18 cellular contexts compared by ENCODE assay signal in genomic region chr10:77310288-77310687, GRCh38.
"Had no signal": no experiment of that assay in that cellular context is flagged by ENCODE, and none has a peak within 500 bp of the region (broad histone marks: within the 10 kb centered on the region; RNA-seq: fewer than 3 reads in every experiment).

No MANE protein-coding gene starts in this region.

- H3K36me3 ChIP-seq: adrenal gland, cardiac muscle cell, neural progenitor cell, spleen had no signal

- H3K36me3 Mint-ChIP-seq: activated naive CD8-positive, alpha-beta T cell; neural progenitor cell; T-cell had no signal

- H3K27me3 Mint-ChIP-seq: activated naive CD8-positive, alpha-beta T cell had no signal

- DNase-seq: activated CD4-positive, alpha-beta T cell treated with anti-CD3 and anti-CD28 coated beads for 1 hour; activated CD4-positive, alpha-beta T cell treated with anti-CD3 and anti-CD28 coated beads, Interleukin-2, amount 50 U/mL, for 1 hour; activated CD8-positive, alpha-beta T cell treated with anti-CD3 and anti-CD28 coated beads, Interleukin-2, amount 10 ng/mL, durations not matched to agents 7 days and 5 days; activated gamma-delta T cell treated with Interleukin-2 at 50 U/mL for 16 hours; activated T-cell treated with anti-CD3 and anti-CD28 coated beads, Interleukin-2, amount 50 U/mL, for 1 hour; adrenal gland; effector CD4-positive, alpha-beta T cell; erythroblast; left ventricle myocardium superior; retina; spleen; stimulated activated CD4-positive, alpha-beta T cell treated with anti-CD3 and anti-CD28 coated beads, Interleukin-4, amount 100 ng/mL, for 24 hours; stimulated activated naive CD4-positive, alpha-beta T cell treated with Interleukin-2 at 50 U/mL for 16 hours; T-cell had no signal

- H3K4me1 ChIP-seq: adrenal gland, spleen had no signal

- H3K27ac Mint-ChIP-seq: activated CD8-positive, alpha-beta T cell treated with anti-CD3 and anti-CD28 coated beads, Interleukin-2, amount 10 ng/mL, durations not matched to agents 7 days and 5 days; activated naive CD8-positive, alpha-beta T cell; neural progenitor cell; T-cell; T-helper 2 cell treated with Interferon-gamma antibody and Interleukin-4, amounts not matched to agents 5 μg/mL and 100 μg/mL, for 36 hours had no signal

- H3K27ac ChIP-seq: adrenal gland, cardiac muscle cell, neural progenitor cell, spleen had no signal

- H3K9me3 Mint-ChIP-seq: neural progenitor cell; T-helper 2 cell treated with Interferon-gamma antibody and Interleukin-4, amounts not matched to agents 5 μg/mL and 100 μg/mL, for 36 hours had no signal

- H3K4me3 ChIP-seq: adrenal gland, cardiac muscle cell, neural progenitor cell, spleen had no signal

- H3K27me3 ChIP-seq: adrenal gland, neural progenitor cell had no signal

- ATAC-seq: activated CD8-positive, alpha-beta T cell treated with anti-CD3 and anti-CD28 coated beads, Interleukin-2, amount 10 ng/mL, durations not matched to agents 7 days and 5 days; left ventricle myocardium superior; T-cell had no signal

- H3K4me3 Mint-ChIP-seq: activated CD8-positive, alpha-beta T cell treated with anti-CD3 and anti-CD28 coated beads, Interleukin-2, amount 10 ng/mL, durations not matched to agents 7 days and 5 days; activated naive CD8-positive, alpha-beta T cell; neural progenitor cell; T-cell; T-helper 2 cell treated with Interferon-gamma antibody and Interleukin-4, amounts not matched to agents 5 μg/mL and 100 μg/mL, for 36 hours had no signal

- H3K9me3 ChIP-seq: adrenal gland, spleen had no signal

- H3K4me1 Mint-ChIP-seq: T-cell had no signal
